ENCODE assay signal across 11 cellular contexts in genomic region chr19:33375760-33376159, GRCh38. TPM values are rescaled to one million over a fixed set of nuclear protein-coding genes. Genes with fewer than 3 reads are reported as not detected.
DNase-seq lines count a peak whose midpoint lies in the region; ATAC-seq and TF ChIP-seq lines count a peak whose summit lies in the region.
"Had no signal": no experiment of that assay in that cellular context is flagged by ENCODE, and none has a peak within 500 bp of the region (broad histone marks: within the 10 kb centered on the region; RNA-seq: fewer than 3 reads in every experiment).

No MANE protein-coding gene starts in this region.

- intact Hi-C loops in activated CD4-positive, alpha-beta T cell treated with anti-CD3 and anti-CD28 coated beads for 36 hours (cut with DNase I, micrococcal nuclease): loop anchor here in 1 of 2 experiments (2.0 to 10.0 kb wide), 4 partner anchors 241 to 1359 kb away; partner anchors contain the start of gene ZNF181

- TF ChIP-seq CTCF in fibroblast of pulmonary artery (IDR thresholded peaks at IDR 0.05; ENCODE audit: low read length, missing control alignments): no peak

- peak overlapping the region; percentile 94 for H3K4me3 Mint-ChIP-seq in activated CD4-positive, alpha-beta T cell treated with anti-CD3 and anti-CD28 coated beads for 36 hours
- peak overlapping the region; percentile 88 for H3K4me3 Mint-ChIP-seq in stimulated activated effector memory CD8-positive, alpha-beta T cell treated with anti-CD3 and anti-CD28 coated beads, Interleukin-12 subunit alpha, Interleukin-12 subunit beta, amount 100 ng/mL, for 72 hours

- peaks cover 54% of the 10 kb centered on the region for H3K4me1 Mint-ChIP-seq in activated CD4-positive, alpha-beta T cell treated with anti-CD3 and anti-CD28 coated beads for 36 hours
- H3K4me1 Mint-ChIP-seq in stimulated activated effector memory CD8-positive, alpha-beta T cell treated with anti-CD3 and anti-CD28 coated beads, Interleukin-12 subunit alpha, Interleukin-12 subunit beta, amount 100 ng/mL, for 72 hours: peaks cover 51% of the 10 kb centered on the region

- H3K4me3 ChIP-seq in SK-N-MC (peak overlapping the region; percentile 82), fibroblast of pulmonary artery (replicated peaks; ENCODE audit: low read depth, low read length) (no peak overlapping the region)

- H3K27ac ChIP-seq in SK-N-MC: 0 out of 2 replicates have a peak overlapping the region, but pooled peaks have one; percentile 6
- H3K27ac ChIP-seq: C4-2B, neutrophil had no signal

- no peak for DNase-seq in activated CD4-positive, alpha-beta T cell treated with anti-CD3 and anti-CD28 coated beads for 36 hours
- no peak for DNase-seq in activated CD4-positive, alpha-beta T cell treated with anti-CD3 and anti-CD28 coated beads for 1 hour
- DNase-seq in SK-N-MC (ENCODE audit: low read depth, low spot score) (no peak), fibroblast of pulmonary artery (ENCODE audit: low read depth) (peak; percentile 53), SW480 (ENCODE audit: low spot score) (no peak)
- DNase-seq in stimulated activated effector memory CD8-positive, alpha-beta T cell treated with anti-CD3 and anti-CD28 coated beads, Interleukin-12 subunit alpha, Interleukin-12 subunit beta, amount 100 ng/mL, for 72 hours (ENCODE audit: low spot score in 2 of 2): no peak
- no peak for DNase-seq in effector CD4-positive, alpha-beta T cell
- DNase-seq: central memory CD4-positive, alpha-beta T cell had no signal

- CTCF ChIA-PET in activated CD4-positive, alpha-beta T cell treated with anti-CD3 and anti-CD28 coated beads for 36 hours (lab: Charles Lee): no interaction called here

- H3K9me3 Mint-ChIP-seq in activated CD4-positive, alpha-beta T cell treated with anti-CD3 and anti-CD28 coated beads for 36 hours (ENCODE audit: low read depth): no peaks in the 10 kb centered on the region
- H3K9me3 Mint-ChIP-seq in stimulated activated effector memory CD8-positive, alpha-beta T cell treated with anti-CD3 and anti-CD28 coated beads, Interleukin-12 subunit alpha, Interleukin-12 subunit beta, amount 100 ng/mL, for 72 hours: no peaks in the 10 kb centered on the region

- no peaks in the 10 kb centered on the region for H3K27me3 Mint-ChIP-seq in activated CD4-positive, alpha-beta T cell treated with anti-CD3 and anti-CD28 coated beads for 36 hours

- POLR2A ChIA-PET in activated CD4-positive, alpha-beta T cell treated with anti-CD3 and anti-CD28 coated beads for 36 hours (lab: Charles Lee): no interaction called here

- no peaks in the 10 kb centered on the region for H3K9me3 ChIP-seq in SK-N-MC (ENCODE audit: low read depth, low read length)
- H3K9me3 ChIP-seq: neutrophil had no signal

- ATAC-seq in activated CD4-positive, alpha-beta T cell treated with anti-CD3 and anti-CD28 coated beads for 36 hours: no peak
- ATAC-seq in stimulated activated effector memory CD8-positive, alpha-beta T cell treated with anti-CD3 and anti-CD28 coated beads, Interleukin-12 subunit alpha, Interleukin-12 subunit beta, amount 100 ng/mL, for 72 hours: no peak
- no peak for ATAC-seq in HG03354 (IDR thresholded peaks at IDR 0.05; ENCODE audit: poor library complexity, severe bottlenecking, unreplicated experiment)

- peaks cover 28% of the 10 kb centered on the region for H3K36me3 Mint-ChIP-seq in activated CD4-positive, alpha-beta T cell treated with anti-CD3 and anti-CD28 coated beads for 36 hours (ENCODE audit: low read depth)
- H3K36me3 Mint-ChIP-seq in stimulated activated effector memory CD8-positive, alpha-beta T cell treated with anti-CD3 and anti-CD28 coated beads, Interleukin-12 subunit alpha, Interleukin-12 subunit beta, amount 100 ng/mL, for 72 hours: peaks cover 47% of the 10 kb centered on the region

- peak overlapping the region; percentile 95 for H3K9ac ChIP-seq in SK-N-MC (ENCODE audit: insufficient read length)

- peaks cover 41% of the 10 kb centered on the region for H3K36me3 ChIP-seq in SK-N-MC (ENCODE audit: insufficient read depth, low read length)

- H3K27ac Mint-ChIP-seq in activated CD4-positive, alpha-beta T cell treated with anti-CD3 and anti-CD28 coated beads for 36 hours: no peak overlapping the region
- no peak overlapping the region for H3K27ac Mint-ChIP-seq in stimulated activated effector memory CD8-positive, alpha-beta T cell treated with anti-CD3 and anti-CD28 coated beads, Interleukin-12 subunit alpha, Interleukin-12 subunit beta, amount 100 ng/mL, for 72 hours

RNA-seq across cellular contexts. Expression of gene CEBPG, which starts 2.3 kb away (rescaled TPM):
- 10 to 100 TPM; 25.9 to 29.6 TPM for total RNA-seq in activated CD4-positive, alpha-beta T cell treated with anti-CD3 and anti-CD28 coated beads for 36 hours
